In the genomic region with DNA sequence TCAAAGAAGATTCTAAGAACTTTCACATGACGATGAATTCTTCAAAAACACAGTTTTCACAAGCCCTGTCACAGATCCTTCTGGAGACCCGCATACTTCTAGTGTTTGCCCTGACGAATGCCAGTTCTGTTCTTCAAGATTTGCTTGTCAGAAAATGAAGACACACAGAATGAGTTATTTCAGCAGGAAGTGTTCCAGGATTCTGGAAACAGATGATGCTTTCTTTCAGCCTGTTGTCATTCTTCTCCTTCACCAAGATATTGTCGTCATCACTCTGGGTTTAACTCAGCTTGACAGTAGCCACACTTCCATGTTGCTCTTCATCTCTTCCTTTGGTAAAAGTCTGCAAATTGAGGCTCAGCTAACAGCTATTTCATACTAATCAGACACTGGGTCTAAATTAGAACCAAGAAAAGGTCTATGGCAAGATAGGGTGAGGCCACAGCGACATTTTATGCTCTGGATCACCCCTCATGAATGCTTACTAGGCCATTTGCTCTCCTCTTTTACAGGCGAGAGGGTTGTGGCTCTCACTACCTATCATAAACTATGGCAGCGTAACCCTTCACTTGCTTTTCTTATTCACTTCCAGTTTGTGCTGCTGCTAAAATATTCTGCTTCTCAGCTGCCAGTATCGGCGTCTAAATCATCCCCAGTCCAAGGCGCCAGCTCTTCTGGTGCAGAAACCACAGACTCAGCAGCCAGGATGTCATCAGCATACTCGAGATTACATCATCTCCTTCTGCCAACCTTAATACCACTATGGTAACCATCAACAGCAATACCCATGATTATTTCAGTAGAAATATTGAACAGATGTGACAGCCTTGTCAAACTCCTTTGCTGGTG, we compare ENCODE assay signal across 8 cellular contexts.
DNase-seq lines count a peak whose midpoint lies in the region; TF ChIP-seq lines count a peak whose summit lies in the region.

No MANE protein-coding gene starts in this region.

- peak overlapping the region; percentile 68 for H2AFZ ChIP-seq in OCI-LY3 (ENCODE audit: low read depth, low read length)

- peaks cover 50% of the 10 kb centered on the region for H3K4me1 ChIP-seq in OCI-LY3 (ENCODE audit: low read length)

- H3K36me3 ChIP-seq in GM06990 (ENCODE audit: control insufficient read depth, insufficient read depth, low read length) (no peaks in the 10 kb centered on the region), OCI-LY3 (replicated peaks; ENCODE audit: low read depth, low read length) (no peaks in the 10 kb centered on the region)

- H3K9ac ChIP-seq in OCI-LY3 (ENCODE audit: low read length), result peak overlapping the region; percentile 78

- DNase-seq in GM06990 (ENCODE audit: extremely low read depth, insufficient read length) (peak; percentile 44), H4 (ENCODE audit: low spot score) (peak; percentile 77), fibroblast of mammary gland (ENCODE audit: low read depth) (peak; percentile 11), kidney glomerular epithelial cell (lab: John Stamatoyannopoulos, UW) (no peak), NCI-H1436 (lab: John Stamatoyannopoulos, UW) (no peak), putamen (ENCODE audit: low spot score) (no peak), NCI-H1694 (lab: John Stamatoyannopoulos, UW) (no peak)

- H3K27ac ChIP-seq in OCI-LY3 (ENCODE audit: low read length), result peak overlapping the region; percentile 100

- H3K4me3 ChIP-seq in GM06990 (replicated peaks; ENCODE audit: low read depth, low read length) (no peak overlapping the region), OCI-LY3 (ENCODE audit: low read length) (peak overlapping the region; percentile 70), fibroblast of mammary gland (ENCODE audit: control insufficient read depth, low read depth, low read length) (no peak overlapping the region)

- H3K9me3 ChIP-seq in OCI-LY3 (ENCODE audit: insufficient read depth, low read length), result 0 out of 2 replicates have a peak, but pooled peaks cover 7% of the 10 kb centered on the region

- H3K27me3 ChIP-seq in GM06990 (replicated peaks; ENCODE audit: control insufficient read depth, insufficient read depth, low read length) (no peaks in the 10 kb centered on the region), OCI-LY3 (ENCODE audit: low read depth, low read length) (no peaks in the 10 kb centered on the region)

- no peaks in the 10 kb centered on the region for H3K79me2 ChIP-seq in OCI-LY3 (ENCODE audit: low read length)

- TF ChIP-seq CTCF in GM06990 (IDR thresholded peaks at IDR 0.05; ENCODE audit: insufficient read depth, low read length, poor library complexity, severe bottlenecking), result no peak
- TF ChIP-seq CTCF in OCI-LY3 (IDR thresholded peaks at IDR 0.05; ENCODE audit: low read depth, low read length), result no peak
- no peak for TF ChIP-seq CTCF in fibroblast of mammary gland (conservative IDR thresholded peaks at IDR 0.05; ENCODE audit: control insufficient read depth, insufficient read depth, low read depth, low read length)

- no peaks in the 10 kb centered on the region for H4K20me1 ChIP-seq in OCI-LY3 (ENCODE audit: insufficient read depth, low read length)

- peak overlapping the region; percentile 84 for H3K4me2 ChIP-seq in OCI-LY3 (ENCODE audit: low read length)

Comparison
In these comparisons a context has a peak if more than half of its experiments do, and no peak if none do; other contexts are left out.
1. DNase-seq: peak in GM06990 (single experiment), H4 (single experiment) and fibroblast of mammary gland (single experiment); none in kidney glomerular epithelial cell (single experiment), NCI-H1436 (single experiment), putamen (single experiment) and NCI-H1694 (single experiment).